Comparison of ENCODE assay signal across 24 cellular contexts in genomic region chr12:131555866-131556265, GRCh38.
"Had no signal": no experiment of that assay in that cellular context is flagged by ENCODE, and none has a peak within 500 bp of the region (broad histone marks: within the 10 kb centered on the region; RNA-seq: fewer than 3 reads in every experiment).

No MANE protein-coding gene starts in this region.

- H3K4me3 ChIP-seq: gastroesophageal sphincter, heart left ventricle, hepatocyte, left lung, pancreas, right lobe of liver, smooth muscle cell, stomach, thyroid gland, vagina had no signal

- H3K4me1 Mint-ChIP-seq: naive thymus-derived CD4-positive, alpha-beta T cell; nephron; stimulated activated effector memory CD8-positive, alpha-beta T cell treated with anti-CD3 and anti-CD28 coated beads, Interleukin-12 subunit alpha, Interleukin-12 subunit beta, amount 100 ng/mL, for 72 hours had no signal

- H3K27ac ChIP-seq: gastroesophageal sphincter, heart left ventricle, hepatocyte, left lung, pancreas, right lobe of liver, stomach, thyroid gland, vagina had no signal

- H3K4me2 ChIP-seq: hepatocyte, smooth muscle cell had no signal

- ATAC-seq: effector memory CD8-positive, alpha-beta T cell; gastroesophageal sphincter; heart left ventricle; left cardiac atrium; left lung; naive thymus-derived CD4-positive, alpha-beta T cell; pancreas; right lobe of liver had no signal

- H3K9me3 Mint-ChIP-seq: stimulated activated effector memory CD8-positive, alpha-beta T cell treated with anti-CD3 and anti-CD28 coated beads, Interleukin-12 subunit alpha, Interleukin-12 subunit beta, amount 100 ng/mL, for 72 hours had no signal

- H3K27me3 ChIP-seq: pancreas, right lobe of liver, thyroid gland, vagina had no signal

- H3K27ac Mint-ChIP-seq: effector memory CD8-positive, alpha-beta T cell; naive thymus-derived CD4-positive, alpha-beta T cell; nephron; stimulated activated effector memory CD8-positive, alpha-beta T cell treated with anti-CD3 and anti-CD28 coated beads, Interleukin-12 subunit alpha, Interleukin-12 subunit beta, amount 100 ng/mL, for 72 hours had no signal

- H3K9me3 ChIP-seq: gastroesophageal sphincter, heart left ventricle, left lung, pancreas, right lobe of liver, stomach, thyroid gland, vagina had no signal

- H3K4me3 Mint-ChIP-seq: effector memory CD8-positive, alpha-beta T cell; naive thymus-derived CD4-positive, alpha-beta T cell; nephron; stimulated activated effector memory CD8-positive, alpha-beta T cell treated with anti-CD3 and anti-CD28 coated beads, Interleukin-12 subunit alpha, Interleukin-12 subunit beta, amount 100 ng/mL, for 72 hours had no signal

- H3K4me1 ChIP-seq: gastroesophageal sphincter, heart left ventricle, left lung, pancreas, right lobe of liver, stomach, thyroid gland had no signal

- DNase-seq: cortex of kidney; effector memory CD8-positive, alpha-beta T cell; erythroblast; foreskin fibroblast; heart left ventricle; left cardiac atrium; left lung; mesenchymal stem cell; naive thymus-derived CD4-positive, alpha-beta T cell; pancreas; retina; right lobe of liver; stimulated activated CD4-positive, alpha-beta T cell treated with anti-CD3 and anti-CD28 coated beads, Interleukin-12 subunit alpha, Interleukin-12 subunit beta, amount 100 ng/mL, for 4 hours; stimulated activated CD4-positive, alpha-beta T cell treated with anti-CD3 and anti-CD28 coated beads, Interleukin-1b, Interleukin-23, amount 100 ng/mL, for 48 hours; stimulated activated CD4-positive, alpha-beta T cell treated with anti-CD3 and anti-CD28 coated beads, Interleukin-4, amount 100 ng/mL, for 24 hours; stimulated activated naive CD4-positive, alpha-beta T cell treated with Interleukin-2 at 50 U/mL for 16 hours; stomach; thyroid gland had no signal

- H3K36me3 Mint-ChIP-seq: naive thymus-derived CD4-positive, alpha-beta T cell; stimulated activated effector memory CD8-positive, alpha-beta T cell treated with anti-CD3 and anti-CD28 coated beads, Interleukin-12 subunit alpha, Interleukin-12 subunit beta, amount 100 ng/mL, for 72 hours had no signal

- H3K36me3 ChIP-seq: gastroesophageal sphincter, heart left ventricle, left lung, pancreas, right lobe of liver, stomach, thyroid gland, vagina had no signal

- H2AFZ ChIP-seq: hepatocyte had no signal
